7 cellular contexts compared by ENCODE assay signal in the genomic region with DNA sequence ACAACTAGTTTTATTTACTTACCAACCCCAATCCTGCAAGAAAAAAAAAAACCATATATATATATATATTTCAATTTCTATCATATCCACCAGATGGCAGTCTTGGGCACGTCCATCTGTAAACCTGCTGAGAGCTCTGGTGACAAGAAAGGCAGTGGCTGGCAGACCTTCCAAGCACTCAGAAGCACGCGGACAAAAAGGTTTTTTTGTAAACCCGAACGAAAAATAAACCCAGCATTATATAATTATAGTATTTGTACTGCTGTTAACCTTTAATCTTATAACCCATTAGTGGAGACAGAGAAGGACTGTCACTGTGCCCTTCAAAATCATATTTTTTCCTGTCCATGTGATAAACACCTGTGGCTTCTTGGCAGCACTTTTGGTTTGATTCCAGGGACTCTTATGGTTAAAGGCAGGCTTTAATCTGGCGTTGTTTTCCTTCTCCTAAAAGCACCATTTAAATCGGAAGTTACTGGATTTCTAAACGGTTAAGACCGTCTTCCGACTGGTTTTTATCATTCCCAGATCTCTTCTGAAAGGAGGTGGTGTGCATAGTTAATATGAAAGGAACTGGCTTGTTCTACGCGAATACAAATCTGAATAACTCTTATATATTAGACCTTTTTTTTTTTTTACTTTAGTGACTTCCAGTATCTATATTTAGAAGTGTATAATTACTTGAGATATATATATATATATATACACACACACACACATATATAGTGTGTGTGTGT. TPM values are rescaled to one million over a fixed set of nuclear protein-coding genes. Genes with fewer than 3 reads are reported as not detected.
A peak's percentile ranks its signal among the peaks of the same experiment; 100 is the strongest.
DNase-seq lines count a peak whose midpoint lies in the region; ATAC-seq, FAIRE-seq and TF ChIP-seq lines count a peak whose summit lies in the region.

No MANE protein-coding gene starts in this region.

- peak overlapping the region; percentile 72 for H3K4me2 ChIP-seq in astrocyte (ENCODE audit: low read length)

- H3K27me3 Mint-ChIP-seq in astrocyte (ENCODE audit: low read depth, unreplicated experiment) = no peaks in the 10 kb centered on the region

- no peaks in the 10 kb centered on the region for H3K36me3 ChIP-seq in astrocyte (ENCODE audit: insufficient read depth, low read length)
- H3K36me3 ChIP-seq in gastrocnemius medialis = no peaks in the 10 kb centered on the region

- TF ChIP-seq POLR2A in gastrocnemius medialis (IDR thresholded peaks at IDR 0.05) = no peak

- no peaks in the 10 kb centered on the region for H3K79me2 ChIP-seq in astrocyte (ENCODE audit: insufficient read depth, low read length)

- H3K27ac ChIP-seq in astrocyte (ENCODE audit: low read depth, low read length) = no peak overlapping the region
- peak overlapping the region; percentile 36 to 83 (median 72) for H3K27ac ChIP-seq in gastrocnemius medialis

- peak; percentile 12 for DNase-seq in GM18507 (ENCODE audit: extremely low spot score, insufficient read length, low read depth)
- DNase-seq in NCI-H187 (lab: John Stamatoyannopoulos, UW) = peak; percentile 54 to 62
- DNase-seq in T-helper 2 cell = peak in 4 of 5 experiments; percentile 17 to 78 (median 33)
- peak; percentile 44 for DNase-seq in astrocyte (ENCODE audit: low read depth)
- peak; percentile 24 to 84 for DNase-seq in hippocampal formation (lab: John Stamatoyannopoulos, UW)
- DNase-seq in gastrocnemius medialis = peak; percentile 57 to 65

- H4K20me1 ChIP-seq in astrocyte (ENCODE audit: insufficient read depth, low read length) = no peaks in the 10 kb centered on the region

- peak; percentile 77 to 89 for ATAC-seq in gastrocnemius medialis
- no peak for ATAC-seq in HG03457 (IDR thresholded peaks at IDR 0.05; ENCODE audit: unreplicated experiment)

- H3K9me3 Mint-ChIP-seq in astrocyte (ENCODE audit: unreplicated experiment) = no peaks in the 10 kb centered on the region

- H3K9ac ChIP-seq in astrocyte (ENCODE audit: low read length) = peak overlapping the region; percentile 0

- no peaks in the 10 kb centered on the region for H3K27me3 ChIP-seq in astrocyte (ENCODE audit: insufficient read depth, low read length)
- no peaks in the 10 kb centered on the region for H3K27me3 ChIP-seq in gastrocnemius medialis

- H3K36me3 Mint-ChIP-seq in astrocyte (ENCODE audit: low read depth, unreplicated experiment) = no peaks in the 10 kb centered on the region

- H3K27ac Mint-ChIP-seq in astrocyte (ENCODE audit: unreplicated experiment) = no peak overlapping the region

- H2AFZ ChIP-seq in astrocyte (ENCODE audit: low read depth, low read length) = peak overlapping the region; percentile 1

- no peak overlapping the region for H3K4me3 Mint-ChIP-seq in astrocyte (ENCODE audit: unreplicated experiment)

- peak overlapping the region; percentile 22 for H3K4me3 ChIP-seq in astrocyte (ENCODE audit: insufficient read depth, low read depth, low read length)
- H3K4me3 ChIP-seq in gastrocnemius medialis = peak overlapping the region; percentile 16 to 48 (median 40)

- in situ Hi-C loops in gastrocnemius medialis (cut with MboI; ENCODE audit: low sequenced_read_pairs in 4 of 4) = no loop called here

- TF ChIP-seq CTCF in astrocyte (IDR thresholded peaks at IDR 0.05; ENCODE audit: insufficient read depth, low read depth, low read length) (peak; percentile 53), gastrocnemius medialis (IDR thresholded peaks at IDR 0.05 in 4 of 5, conservative IDR thresholded peaks at IDR 0.05 in 1 of 5) (peak; percentile 43 to 76 (median 63))

- intact Hi-C loops in gastrocnemius medialis (cut with DNase I; ENCODE audit: low total_unique reads) = loop anchor here (1.0 to 2.0 kb wide), 4 partner anchors 22 to 200 kb away; no protein-coding TSS in a partner anchor

- H3K9me3 ChIP-seq in astrocyte (ENCODE audit: insufficient read depth, low read depth, low read length) = no peaks in the 10 kb centered on the region
- no peaks in the 10 kb centered on the region for H3K9me3 ChIP-seq in gastrocnemius medialis

- peak; percentile 45 for FAIRE-seq in GM18507 (lab: Jason Lieb, UNC)
- FAIRE-seq in astrocyte (lab: Jason Lieb, UNC) = no peak

- H3K4me1 Mint-ChIP-seq in astrocyte (ENCODE audit: low read depth, unreplicated experiment) = peaks cover 10% of the 10 kb centered on the region

- H3K4me1 ChIP-seq in astrocyte (ENCODE audit: insufficient read depth, low read length) (no peaks in the 10 kb centered on the region), gastrocnemius medialis (peaks cover 12% of the 10 kb centered on the region in 2 donors)

RNA-seq across cellular contexts. Expression of a gene that starts 31.0 kb away (rescaled TPM):
- total RNA-seq in astrocyte (0.20 TPM in 1 of 2 replicates, not detected in the other), gastrocnemius medialis (under 1 TPM in 1 of 4 donors, not detected in 3; 0.44 TPM)
